Comparison of ENCODE assay signal across 1 cellular context in the genomic region with DNA sequence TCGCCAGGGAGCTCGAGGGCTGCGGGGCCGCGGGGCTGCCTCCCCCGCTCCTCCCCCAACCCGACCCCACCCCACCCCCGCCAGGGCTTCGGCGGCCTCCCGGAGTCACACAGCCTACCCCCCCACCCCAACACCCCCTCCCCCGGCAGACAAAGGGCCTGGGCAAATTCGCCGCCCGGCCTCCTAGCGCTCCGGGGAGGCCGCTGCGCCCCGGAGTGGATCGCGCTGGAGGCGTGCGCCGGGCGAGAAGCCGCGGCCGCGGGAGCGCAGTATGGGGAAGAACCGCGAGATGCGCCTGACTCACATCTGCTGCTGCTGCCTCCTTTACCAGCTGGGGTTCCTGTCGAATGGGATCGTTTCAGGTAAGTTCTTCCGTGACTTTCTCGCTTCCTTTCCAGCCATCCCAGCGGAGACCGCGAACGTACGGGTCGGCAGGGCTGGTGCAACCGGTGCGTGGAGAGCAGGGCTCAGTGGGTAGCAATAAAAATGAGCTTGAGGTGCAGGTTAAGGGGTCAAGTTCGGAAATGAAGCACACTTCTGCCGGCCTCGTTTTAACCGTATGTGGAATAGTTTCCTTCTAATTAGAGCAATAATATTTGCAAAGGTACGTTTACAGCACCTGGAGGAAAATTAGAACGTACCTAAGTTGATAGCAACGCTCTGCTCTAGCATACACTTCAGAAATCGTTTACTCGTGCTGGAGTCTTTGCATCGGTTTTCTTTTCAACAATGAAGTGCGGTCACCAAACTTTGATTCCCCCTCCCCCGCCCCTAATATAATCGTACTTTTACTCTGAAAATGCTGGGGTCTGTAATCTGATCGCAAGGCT.
TF ChIP-seq lines count a peak whose summit lies in the region.

A gene with protein sequence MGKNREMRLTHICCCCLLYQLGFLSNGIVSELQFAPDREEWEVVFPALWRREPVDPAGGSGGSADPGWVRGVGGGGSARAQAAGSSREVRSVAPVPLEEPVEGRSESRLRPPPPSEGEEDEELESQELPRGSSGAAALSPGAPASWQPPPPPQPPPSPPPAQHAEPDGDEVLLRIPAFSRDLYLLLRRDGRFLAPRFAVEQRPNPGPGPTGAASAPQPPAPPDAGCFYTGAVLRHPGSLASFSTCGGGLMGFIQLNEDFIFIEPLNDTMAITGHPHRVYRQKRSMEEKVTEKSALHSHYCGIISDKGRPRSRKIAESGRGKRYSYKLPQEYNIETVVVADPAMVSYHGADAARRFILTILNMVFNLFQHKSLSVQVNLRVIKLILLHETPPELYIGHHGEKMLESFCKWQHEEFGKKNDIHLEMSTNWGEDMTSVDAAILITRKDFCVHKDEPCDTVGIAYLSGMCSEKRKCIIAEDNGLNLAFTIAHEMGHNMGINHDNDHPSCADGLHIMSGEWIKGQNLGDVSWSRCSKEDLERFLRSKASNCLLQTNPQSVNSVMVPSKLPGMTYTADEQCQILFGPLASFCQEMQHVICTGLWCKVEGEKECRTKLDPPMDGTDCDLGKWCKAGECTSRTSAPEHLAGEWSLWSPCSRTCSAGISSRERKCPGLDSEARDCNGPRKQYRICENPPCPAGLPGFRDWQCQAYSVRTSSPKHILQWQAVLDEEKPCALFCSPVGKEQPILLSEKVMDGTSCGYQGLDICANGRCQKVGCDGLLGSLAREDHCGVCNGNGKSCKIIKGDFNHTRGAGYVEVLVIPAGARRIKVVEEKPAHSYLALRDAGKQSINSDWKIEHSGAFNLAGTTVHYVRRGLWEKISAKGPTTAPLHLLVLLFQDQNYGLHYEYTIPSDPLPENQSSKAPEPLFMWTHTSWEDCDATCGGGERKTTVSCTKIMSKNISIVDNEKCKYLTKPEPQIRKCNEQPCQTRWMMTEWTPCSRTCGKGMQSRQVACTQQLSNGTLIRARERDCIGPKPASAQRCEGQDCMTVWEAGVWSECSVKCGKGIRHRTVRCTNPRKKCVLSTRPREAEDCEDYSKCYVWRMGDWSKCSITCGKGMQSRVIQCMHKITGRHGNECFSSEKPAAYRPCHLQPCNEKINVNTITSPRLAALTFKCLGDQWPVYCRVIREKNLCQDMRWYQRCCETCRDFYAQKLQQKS (plus strand): TSS at position 178 of the 830 bp plus-strand sequence. CDS start 94 bp downstream, at position 272.

TF ChIP-seq in WTC11, 78 proteins besides CTCF, POLR2A, EP300 and RAD21 (continued from another document):
- TF ChIP-seq, protein P1, sequence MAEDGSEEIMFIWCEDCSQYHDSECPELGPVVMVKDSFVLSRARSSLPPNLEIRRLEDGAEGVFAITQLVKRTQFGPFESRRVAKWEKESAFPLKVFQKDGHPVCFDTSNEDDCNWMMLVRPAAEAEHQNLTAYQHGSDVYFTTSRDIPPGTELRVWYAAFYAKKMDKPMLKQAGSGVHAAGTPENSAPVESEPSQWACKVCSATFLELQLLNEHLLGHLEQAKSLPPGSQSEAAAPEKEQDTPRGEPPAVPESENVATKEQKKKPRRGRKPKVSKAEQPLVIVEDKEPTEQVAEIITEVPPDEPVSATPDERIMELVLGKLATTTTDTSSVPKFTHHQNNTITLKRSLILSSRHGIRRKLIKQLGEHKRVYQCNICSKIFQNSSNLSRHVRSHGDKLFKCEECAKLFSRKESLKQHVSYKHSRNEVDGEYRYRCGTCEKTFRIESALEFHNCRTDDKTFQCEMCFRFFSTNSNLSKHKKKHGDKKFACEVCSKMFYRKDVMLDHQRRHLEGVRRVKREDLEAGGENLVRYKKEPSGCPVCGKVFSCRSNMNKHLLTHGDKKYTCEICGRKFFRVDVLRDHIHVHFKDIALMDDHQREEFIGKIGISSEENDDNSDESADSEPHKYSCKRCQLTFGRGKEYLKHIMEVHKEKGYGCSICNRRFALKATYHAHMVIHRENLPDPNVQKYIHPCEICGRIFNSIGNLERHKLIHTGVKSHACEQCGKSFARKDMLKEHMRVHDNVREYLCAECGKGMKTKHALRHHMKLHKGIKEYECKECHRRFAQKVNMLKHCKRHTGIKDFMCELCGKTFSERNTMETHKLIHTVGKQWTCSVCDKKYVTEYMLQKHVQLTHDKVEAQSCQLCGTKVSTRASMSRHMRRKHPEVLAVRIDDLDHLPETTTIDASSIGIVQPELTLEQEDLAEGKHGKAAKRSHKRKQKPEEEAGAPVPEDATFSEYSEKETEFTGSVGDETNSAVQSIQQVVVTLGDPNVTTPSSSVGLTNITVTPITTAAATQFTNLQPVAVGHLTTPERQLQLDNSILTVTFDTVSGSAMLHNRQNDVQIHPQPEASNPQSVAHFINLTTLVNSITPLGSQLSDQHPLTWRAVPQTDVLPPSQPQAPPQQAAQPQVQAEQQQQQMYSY (CRISPR knock-in tag; IDR thresholded peaks at IDR 0.05) = peak; percentile 52; the same call in 1 of the 2 replicates
- TF ChIP-seq SMAD4 (CRISPR knock-in tag; IDR thresholded peaks at IDR 0.05) (no peak), ATF1 (CRISPR knock-in tag; IDR thresholded peaks at IDR 0.05) (peak; percentile 67; the same call in 1 of the 2 replicates), USF1 (CRISPR knock-in tag; IDR thresholded peaks at IDR 0.05) (no peak)
